In the genomic region with DNA sequence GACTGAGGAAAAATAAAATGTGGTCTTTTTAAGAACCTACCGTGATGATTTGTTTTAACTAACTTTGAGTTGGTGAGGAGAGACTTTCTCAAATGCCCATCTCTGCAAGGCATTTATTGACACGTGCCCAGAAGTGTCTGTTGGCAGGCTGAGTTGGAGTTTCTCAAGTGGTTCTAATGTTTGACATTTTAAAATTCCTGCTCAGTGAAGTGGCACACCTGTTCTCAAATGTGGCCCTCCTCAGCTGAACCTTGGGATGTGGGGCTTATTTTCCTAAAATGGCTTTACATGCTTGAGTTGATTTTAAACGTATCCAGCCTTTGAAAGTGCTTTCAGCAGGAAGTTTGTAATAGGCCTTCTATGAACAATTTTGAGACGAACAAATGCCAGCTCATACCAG, we compare ENCODE assay signal across 14 cellular contexts. TPM values are rescaled to one million over a fixed set of nuclear protein-coding genes. Genes with fewer than 3 reads are reported as not detected.
A peak's percentile ranks its signal among the peaks of the same experiment; 100 is the strongest.
DNase-seq lines count a peak whose midpoint lies in the region; ATAC-seq, FAIRE-seq and TF ChIP-seq lines count a peak whose summit lies in the region.
"Had no signal": no experiment of that assay in that cellular context is flagged by ENCODE, and none has a peak within 500 bp of the region (broad histone marks: within the 10 kb centered on the region; RNA-seq: fewer than 3 reads in every experiment).

No MANE protein-coding gene starts in this region.

- no TSS peak for BruUV-seq in HepG2 (replicated peaks; lab: Mats Ljungman, UMichigan)

- no peak overlapping the region for H3K27ac Mint-ChIP-seq in activated CD8-positive, alpha-beta T cell treated with anti-CD3 and anti-CD28 coated beads, Interleukin-2, amount 10 ng/mL, durations not matched to agents 7 days and 5 days
- H3K27ac Mint-ChIP-seq: activated T-helper 1 cell treated with anti-CD3 and anti-CD28 coated beads, Interleukin-12 subunit alpha, Interleukin-12 subunit beta, Interleukin-2, Interleukin-4 antibody, amounts not matched to agents 30 ng/mL and 10 ng/mL and 1 ng/mL, durations not matched to agents 14 hours and 24 hours and 36 hours; CD8-positive, alpha-beta T cell; stimulated activated naive CD8-positive, alpha-beta T cell treated with anti-CD3 and anti-CD28 coated beads, Interleukin-15, Interleukin-2, amounts not matched to agents 100 ng/mL and 50 ng/mL, for 24 hours had no signal

- POLR2A ChIA-PET in HepG2 (lab: Yijun Ruan, JAX) = interaction anchor here (1.2 to 3.2 kb wide), 7 partner anchors 9 to 170 kb away, joined by 3 to 69 read pairs (median 7); a partner anchor contains a TSS
- POLR2A ChIA-PET in activated CD8-positive, alpha-beta T cell treated with anti-CD3 and anti-CD28 coated beads, Interleukin-2, amount 10 ng/mL, durations not matched to agents 7 days and 5 days (lab: Charles Lee) = no interaction called here

- TF ChIP-seq CTCF in HepG2 (CRISPR knock-in tag; IDR thresholded peaks at IDR 0.05) (no peak), suprapubic skin (IDR thresholded peaks at IDR 0.05) (no peak), adrenal gland (IDR thresholded peaks at IDR 0.05) (no peak)

- in situ Hi-C loops in HepG2 (cut with HindIII; ENCODE audit: extremely low pct_ligation_motif_present, low pct_unique_long_range_greater_than_20kb) = no loop called here

- CTCF ChIA-PET in HepG2 (lab: Yijun Ruan, JAX; ENCODE audit: low intra/inter-chr PET ratio, low total read pairs) = no interaction called here
- CTCF ChIA-PET in activated CD8-positive, alpha-beta T cell treated with anti-CD3 and anti-CD28 coated beads, Interleukin-2, amount 10 ng/mL, durations not matched to agents 7 days and 5 days (lab: Charles Lee) = interaction anchor here (1.4 kb wide), 1 partner anchor 9 kb away, joined by 3 read pairs; no protein-coding TSS in a partner anchor

- H4K20me1 ChIP-seq in HepG2 (ENCODE audit: insufficient read depth, low read length) = no peaks in the 10 kb centered on the region

- FAIRE-seq in HepG2 (lab: Jason Lieb, UNC) = no peak
- FAIRE-seq: GM18507 had no signal

- WGBS in HepG2 (ENCODE audit: low lambda C conversion rate) = 74% methylated on average over 4 of the region's 4 CpGs
- 39% methylated on average over 4 of the region's 4 CpGs for WGBS in suprapubic skin
- 51 to 67% (median 58%) methylated on average over 4 of the region's 4 CpGs for WGBS in adrenal gland, 4 donors

- H3K36me3 ChIP-seq in SJSA1 = peaks cover 7% of the 10 kb centered on the region; the same call in 1 of the 2 replicates
- no peaks in the 10 kb centered on the region; a peak in 1 of 5 replicates for H3K36me3 ChIP-seq in HepG2 (replicated peaks in 1 of 2; ENCODE audit: control insufficient read depth in 1 of 2, insufficient read depth in 2 of 2, low read length in 2 of 2)
- H3K36me3 ChIP-seq in suprapubic skin = no peaks in the 10 kb centered on the region
- H3K36me3 ChIP-seq in MG63 = peaks cover 10% of the 10 kb centered on the region
- H3K36me3 ChIP-seq in adrenal gland (replicated peaks in 1 of 2) = no peaks in the 10 kb centered on the region

- intact Hi-C loops in HepG2 (cut with micrococcal nuclease; ENCODE audit: unreplicated experiment) (loop anchor here (1.0 to 10.0 kb wide), 4 partner anchors 20 to 177 kb away; no protein-coding TSS in a partner anchor), adrenal gland (cut with DNase I) (no loop called here)

- DNase-seq in NCI-H1417 (lab: John Stamatoyannopoulos, UW) (peak in 2 of 3 experiments; percentile 6 to 68), NCI-H1417 treated with DMSO at 0.1 percent for 48 hours (lab: John Stamatoyannopoulos, UW) (no peak), SJSA1 (ENCODE audit: low read depth in 1 of 2, low spot score in 2 of 2) (no peak), HepG2 (ENCODE audit: low spot score) (no peak), suprapubic skin (ENCODE audit: low spot score in 2 of 2) (no peak), MG63 (no peak), adrenal gland (no peak)
- DNase-seq in activated CD8-positive, alpha-beta T cell treated with anti-CD3 and anti-CD28 coated beads, Interleukin-2, amount 10 ng/mL, durations not matched to agents 7 days and 5 days = no peak
- DNase-seq: CD8-positive, alpha-beta T cell; dorsolateral prefrontal cortex had no signal

- H3K4me3 ChIP-seq in SJSA1 = no peak overlapping the region
- H3K4me3 ChIP-seq in HepG2 (replicated peaks in 1 of 3; ENCODE audit: insufficient read depth in 1 of 3, low read depth in 2 of 3, low read length in 3 of 3) = peak overlapping the region; percentile 67 to 87 (median 76); a peak in 5 of 6 replicates
- no peak overlapping the region for H3K4me3 ChIP-seq in suprapubic skin
- H3K4me3 ChIP-seq in MG63 = no peak overlapping the region
- H3K4me3 ChIP-seq in adrenal gland = no peak overlapping the region

- TF ChIP-seq POLR2A in HepG2 (IDR thresholded peaks at IDR 0.05; ENCODE audit: insufficient read depth in 1 of 2, low read depth in 2 of 2, low read length in 2 of 2) (no peak), suprapubic skin (IDR thresholded peaks at IDR 0.05) (no peak), adrenal gland (IDR thresholded peaks at IDR 0.05) (no peak)

- no peak overlapping the region for H2AFZ ChIP-seq in HepG2 (ENCODE audit: low read length)

- H3K27me3 ChIP-seq in SJSA1 (replicated peaks) (no peaks in the 10 kb centered on the region), HepG2 (ENCODE audit: control insufficient read depth in 1 of 2, insufficient read depth in 2 of 2, low read length in 2 of 2) (no peaks in the 10 kb centered on the region; a peak in 1 of 5 replicates), suprapubic skin (no peaks in the 10 kb centered on the region), MG63 (no peaks in the 10 kb centered on the region), adrenal gland (peaks cover 4% of the 10 kb centered on the region)
- H3K27me3 ChIP-seq: dorsolateral prefrontal cortex had no signal

- no peak overlapping the region for H3K4me3 Mint-ChIP-seq in activated CD8-positive, alpha-beta T cell treated with anti-CD3 and anti-CD28 coated beads, Interleukin-2, amount 10 ng/mL, durations not matched to agents 7 days and 5 days
- H3K4me3 Mint-ChIP-seq: activated T-helper 1 cell treated with anti-CD3 and anti-CD28 coated beads, Interleukin-12 subunit alpha, Interleukin-12 subunit beta, Interleukin-2, Interleukin-4 antibody, amounts not matched to agents 30 ng/mL and 10 ng/mL and 1 ng/mL, durations not matched to agents 14 hours and 24 hours and 36 hours; CD8-positive, alpha-beta T cell; stimulated activated naive CD8-positive, alpha-beta T cell treated with anti-CD3 and anti-CD28 coated beads, Interleukin-15, Interleukin-2, amounts not matched to agents 100 ng/mL and 50 ng/mL, for 24 hours had no signal

- ATAC-seq in HepG2 = no peak
- no peak for ATAC-seq in activated CD8-positive, alpha-beta T cell treated with anti-CD3 and anti-CD28 coated beads, Interleukin-2, amount 10 ng/mL, durations not matched to agents 7 days and 5 days
- ATAC-seq: CD8-positive, alpha-beta T cell had no signal

- H3K9ac ChIP-seq in HepG2 (ENCODE audit: insufficient read depth, low read depth, low read length) = peak overlapping the region; percentile 81; the same call in 1 of the 2 replicates

- H3K79me2 ChIP-seq in HepG2 (ENCODE audit: insufficient read depth, low read length) = peaks cover 36% of the 10 kb centered on the region

- peak overlapping the region; percentile 72 for H3K27ac ChIP-seq in SJSA1
- H3K27ac ChIP-seq in HepG2 (ENCODE audit: extremely low read length, insufficient read depth, low read length) = peak overlapping the region; percentile 60
- peak overlapping the region; percentile 68 for H3K27ac ChIP-seq in suprapubic skin
- H3K27ac ChIP-seq in adrenal gland = peak overlapping the region in 1 of 5 donors; percentile 83

- H3K27me3 Mint-ChIP-seq in activated CD8-positive, alpha-beta T cell treated with anti-CD3 and anti-CD28 coated beads, Interleukin-2, amount 10 ng/mL, durations not matched to agents 7 days and 5 days (ENCODE audit: low read depth) = peaks cover 47% of the 10 kb centered on the region

- H3K4me1 ChIP-seq in SJSA1 (replicated peaks) (peaks cover 39% of the 10 kb centered on the region), HepG2 (ENCODE audit: insufficient read depth, low read length) (peaks cover 69% of the 10 kb centered on the region), suprapubic skin (peaks cover 28% of the 10 kb centered on the region), adrenal gland (replicated peaks in 1 of 2) (peaks cover 0 to 5% of the 10 kb centered on the region in 2 donors)

- H3K9me3 ChIP-seq in SJSA1 (replicated peaks) (no peaks in the 10 kb centered on the region), HepG2 (ENCODE audit: low read length) (no peaks in the 10 kb centered on the region), suprapubic skin (no peaks in the 10 kb centered on the region), MG63 (no peaks in the 10 kb centered on the region), adrenal gland (replicated peaks in 1 of 3) (no peaks in the 10 kb centered on the region)

- H3K36me3 Mint-ChIP-seq in activated CD8-positive, alpha-beta T cell treated with anti-CD3 and anti-CD28 coated beads, Interleukin-2, amount 10 ng/mL, durations not matched to agents 7 days and 5 days (ENCODE audit: low read depth) = no peaks in the 10 kb centered on the region
- H3K36me3 Mint-ChIP-seq: CD8-positive, alpha-beta T cell had no signal

- no peaks in the 10 kb centered on the region for H3K4me1 Mint-ChIP-seq in activated CD8-positive, alpha-beta T cell treated with anti-CD3 and anti-CD28 coated beads, Interleukin-2, amount 10 ng/mL, durations not matched to agents 7 days and 5 days (ENCODE audit: low read depth)

- H3K9me3 Mint-ChIP-seq in activated CD8-positive, alpha-beta T cell treated with anti-CD3 and anti-CD28 coated beads, Interleukin-2, amount 10 ng/mL, durations not matched to agents 7 days and 5 days (ENCODE audit: insufficient read depth) = no peaks in the 10 kb centered on the region
- H3K9me3 Mint-ChIP-seq: activated T-helper 1 cell treated with anti-CD3 and anti-CD28 coated beads, Interleukin-12 subunit alpha, Interleukin-12 subunit beta, Interleukin-2, Interleukin-4 antibody, amounts not matched to agents 30 ng/mL and 10 ng/mL and 1 ng/mL, durations not matched to agents 14 hours and 24 hours and 36 hours; CD8-positive, alpha-beta T cell; stimulated activated naive CD8-positive, alpha-beta T cell treated with anti-CD3 and anti-CD28 coated beads, Interleukin-15, Interleukin-2, amounts not matched to agents 100 ng/mL and 50 ng/mL, for 24 hours had no signal

- peak overlapping the region; percentile 94 for H3K4me2 ChIP-seq in HepG2 (ENCODE audit: low read depth, low read length)

- TF ChIP-seq EP300 in HepG2 (IDR thresholded peaks at IDR 0.05; ENCODE audit: low read depth in 2 of 2, low read length in 2 of 2) (no peak), HepG2 (CRISPR knock-in tag; IDR thresholded peaks at IDR 0.05; ENCODE audit: borderline replicate concordance) (no peak), suprapubic skin (IDR thresholded peaks at IDR 0.05) (no peak)

- no peak for TF ChIP-seq RAD21 in HepG2 (CRISPR knock-in tag; IDR thresholded peaks at IDR 0.05)

RNA-seq across cellular contexts. Expression of a gene that starts 0.9 kb away (rescaled TPM):
- 26.4 and 28.1 TPM in 2 replicates for total RNA-seq in SJSA1 (2014; rRNA removed; shearing (Covaris generic))
- total RNA-seq in HepG2 (2016; rRNA removed; fragmentation: Illumina TruSeq; extraction: Trizol) (7.6 and 11.2 TPM in 2 replicates), suprapubic skin (10 to 100 TPM in 1 of 4 donors, 1 to 10 TPM in 3; 3.8 to 12.9 (median 6.7) TPM), adrenal gland (10 to 100 TPM; 17.5 to 41.9 (median 30.0) TPM)
- total RNA-seq in HepG2 (2016; cell fraction: cytosol; rRNA removed; fragmentation: Illumina TruSeq; extraction: Trizol; ENCODE audit: low read depth) = 0.97 and 1.1 TPM in 2 replicates
- total RNA-seq in HepG2 (2016; cell fraction: insoluble cytoplasmic fraction; rRNA removed; fragmentation: Illumina TruSeq; extraction: Trizol) = 8.2 and 10.1 TPM in 2 replicates
- 3.2 and 3.5 TPM in 2 replicates for total RNA-seq in HepG2 (2016; cell fraction: membrane; rRNA removed; fragmentation: Illumina TruSeq; extraction: Trizol)
- 5.9 and 6.7 TPM in 2 replicates for total RNA-seq in HepG2 (2016; cell fraction: nucleus; rRNA removed; fragmentation: Illumina TruSeq; extraction: Trizol)
- polyA plus RNA-seq in HepG2 (2011; rRNA removed) (28.1 and 38.8 TPM in 2 replicates), adrenal gland (10 to 100 TPM; 11.9 to 16.8 (median 14.4) TPM)
- 23.7 and 37.4 TPM in 2 replicates for polyA plus RNA-seq in HepG2 (2011; cell fraction: cytosol; rRNA removed)
- 11.3 and 13.2 TPM in 2 replicates for polyA plus RNA-seq in HepG2 (2011; cell fraction: nucleus; rRNA removed)
- 8.9 and 16.7 TPM in 2 replicates for polyA plus RNA-seq in HepG2 (2012)
- 0.40 and 0.45 TPM in 2 replicates for polyA plus RNA-seq in HepG2 (2016; cell fraction: cytosol; fragmentation: Illumina TruSeq; extraction: Trizol; ENCODE audit: low read depth)
- 10.7 and 12.0 TPM in 2 replicates for polyA plus RNA-seq in HepG2 (2016; cell fraction: insoluble cytoplasmic fraction; fragmentation: Illumina TruSeq; extraction: Trizol; ENCODE audit: low read depth)
- 0.98 and 1.5 TPM in 2 replicates for polyA plus RNA-seq in HepG2 (2016; cell fraction: membrane; fragmentation: Illumina TruSeq; extraction: Trizol; ENCODE audit: low read depth)
- 5.7 and 6.3 TPM in 2 replicates for polyA plus RNA-seq in HepG2 (2016; cell fraction: nucleus; fragmentation: Illumina TruSeq; extraction: Trizol; ENCODE audit: insufficient read depth, low read depth)
- 0.35 and 65.9 TPM in 2 replicates for polyA minus RNA-seq in HepG2 (2011; rRNA and poly(A)+ RNA removed; ENCODE audit: low replicate concordance)
- polyA minus RNA-seq in HepG2 (2011; cell fraction: cytosol; rRNA and poly(A)+ RNA removed) = 29.7 and 43.4 TPM in 2 replicates
- polyA minus RNA-seq in HepG2 (2011; cell fraction: nucleus; rRNA and poly(A)+ RNA removed) = 25.8 and 27.7 TPM in 2 replicates
- 44.0 and 44.2 TPM in 2 replicates for total RNA-seq in MG63 (2014; rRNA removed; shearing (Covaris generic); ENCODE audit: low replicate concordance)
- total RNA-seq in activated CD8-positive, alpha-beta T cell treated with anti-CD3 and anti-CD28 coated beads, Interleukin-2, amount 10 ng/mL, durations not matched to agents 7 days and 5 days = not detected
- total RNA-seq: activated T-helper 1 cell treated with anti-CD3 and anti-CD28 coated beads, Interleukin-12 subunit alpha, Interleukin-12 subunit beta, Interleukin-2, Interleukin-4 antibody, amounts not matched to agents 30 ng/mL and 10 ng/mL and 1 ng/mL, durations not matched to agents 14 hours and 24 hours and 36 hours; CD8-positive, alpha-beta T cell; T-helper 1 cell treated with Interleukin-12 subunit alpha and Interleukin-12 subunit beta and Interleukin-4 antibody, amounts not matched to agents 30 ng/mL and 1 ng/mL, for 36 hours had no signal

Comparison
In these comparisons a context has a peak if more than half of its experiments do, and no peak if none do; other contexts are left out.
1. DNase-seq: peak in NCI-H1417 (2 of 3); none in NCI-H1417 treated with DMSO at 0.1 percent for 48 hours (single experiment), SJSA1 (0 of 2), HepG2 (single experiment), suprapubic skin (0 of 2), MG63 (single experiment), adrenal gland (0 of 7) and activated CD8-positive, alpha-beta T cell treated with anti-CD3 and anti-CD28 coated beads, Interleukin-2, amount 10 ng/mL, durations not matched to agents 7 days and 5 days (single experiment).
2. H3K4me3 ChIP-seq: peak in HepG2 (3 of 3); none in SJSA1 (single experiment), suprapubic skin (single experiment), MG63 (single experiment) and adrenal gland (0 of 4).